20 cellular contexts compared by ENCODE assay signal in genomic region chr3:197810901-197811300, GRCh38. TPM values are rescaled to one million over a fixed set of nuclear protein-coding genes. Genes with fewer than 3 reads are reported as not detected.
DNase-seq lines count a peak whose midpoint lies in the region; ATAC-seq, FAIRE-seq and TF ChIP-seq lines count a peak whose summit lies in the region.
"Had no signal": no experiment of that assay in that cellular context is flagged by ENCODE, and none has a peak within 500 bp of the region (broad histone marks: within the 10 kb centered on the region; RNA-seq: fewer than 3 reads in every experiment).

No MANE protein-coding gene starts in this region.

- H3K79me2 ChIP-seq in GM23248 (ENCODE audit: insufficient read depth) (peaks cover 90% of the 10 kb centered on the region), astrocyte (ENCODE audit: insufficient read depth, low read length) (peaks cover 94% of the 10 kb centered on the region)

- 66 to 71% methylated on average over 6 of the region's 6 CpGs for WGBS in GM23248 (ENCODE audit: low coverage in 1 of 2, low lambda C conversion rate in 2 of 2, missing lambda C conversion rate in 2 of 2), 2 experiments
- 84 to 92% (median 87%) methylated on average over 6 of the region's 6 CpGs for WGBS in ovary, 3 donors

- no peaks in the 10 kb centered on the region for H3K9me2 ChIP-seq in GM23248 (ENCODE audit: insufficient read depth)

- no peaks in the 10 kb centered on the region for H3K27me3 Mint-ChIP-seq in astrocyte (ENCODE audit: low read depth, unreplicated experiment)
- H3K27me3 Mint-ChIP-seq: CD8-positive, alpha-beta memory T cell had no signal

- TF ChIP-seq CTCF in astrocyte (IDR thresholded peaks at IDR 0.05; ENCODE audit: insufficient read depth, low read depth, low read length) (no peak), ovary (IDR thresholded peaks at IDR 0.05) (no peak)

- H3K36me3 ChIP-seq in GM23248 (ENCODE audit: low read depth) (no peaks in the 10 kb centered on the region), astrocyte (ENCODE audit: insufficient read depth, low read length) (no peaks in the 10 kb centered on the region), skeletal muscle satellite cell (ENCODE audit: insufficient read depth, low read length) (no peaks in the 10 kb centered on the region), ovary (no peaks in the 10 kb centered on the region)

- no peak for TF ChIP-seq EP300 in ovary (IDR thresholded peaks at IDR 0.05)

- DNase-seq in GM23248 (no peak), astrocyte (ENCODE audit: low read depth) (peak; percentile 46), frontal cortex (ENCODE audit: low spot score in 2 of 2) (no peak), NCI-H2171 treated with DMSO at 0.1 percent for 48 hours (lab: John Stamatoyannopoulos, UW) (no peak), ovary (no peak)
- DNase-seq in activated CD4-positive, alpha-beta T cell treated with anti-CD3 and anti-CD28 coated beads, Interleukin-2, amount 50 U/mL, for 48 hours, result no peak
- DNase-seq: CD8-positive, alpha-beta memory T cell; DMS79 treated with DMSO at 0.1 percent for 48 hours; GF-D8; GOT3; NCI-H1092; NCI-H1694 treated with DMSO at 0.1 percent for 48 hours; NCI-H526 treated with DMSO at 0.1 percent for 48 hours; SHP77 had no signal

- peaks cover 50% of the 10 kb centered on the region for H3K4me1 ChIP-seq in GM23248 (ENCODE audit: insufficient read depth)
- H3K4me1 ChIP-seq in astrocyte (ENCODE audit: insufficient read depth, low read length), result peaks cover 22% of the 10 kb centered on the region
- H3K4me1 ChIP-seq in skeletal muscle satellite cell (ENCODE audit: control insufficient read depth, insufficient read depth, low read length), result peaks cover 42% of the 10 kb centered on the region
- H3K4me1 ChIP-seq in ovary (ENCODE audit: insufficient read depth), result peaks cover 3% of the 10 kb centered on the region

- intact Hi-C loops in ovary (cut with DNase I), result no loop called here

- H3K27ac Mint-ChIP-seq in astrocyte (ENCODE audit: unreplicated experiment), result peak overlapping the region; percentile 44

- H3K9me3 Mint-ChIP-seq in astrocyte (ENCODE audit: unreplicated experiment), result peaks cover 2% of the 10 kb centered on the region
- H3K9me3 Mint-ChIP-seq: CD8-positive, alpha-beta memory T cell had no signal

- H2AFZ ChIP-seq in GM23248 (no peak overlapping the region), astrocyte (ENCODE audit: low read depth, low read length) (no peak overlapping the region)

- no peak overlapping the region for H3K4me3 Mint-ChIP-seq in astrocyte (ENCODE audit: unreplicated experiment)
- H3K4me3 Mint-ChIP-seq: CD8-positive, alpha-beta memory T cell had no signal

- no peaks in the 10 kb centered on the region for H3K27me3 ChIP-seq in GM23248 (replicated peaks; ENCODE audit: insufficient read depth)
- no peaks in the 10 kb centered on the region for H3K27me3 ChIP-seq in astrocyte (ENCODE audit: insufficient read depth, low read length)
- no peaks in the 10 kb centered on the region for H3K27me3 ChIP-seq in skeletal muscle satellite cell (ENCODE audit: control insufficient read depth, insufficient read depth, low read length)
- H3K27me3 ChIP-seq in ovary, result no peaks in the 10 kb centered on the region
- H3K27me3 ChIP-seq: BLaER1 treated with 17β-estradiol and CSF1 and Interleukin-3, amounts not matched to agents 10 nM and 100 nM had no signal

- no peak for TF ChIP-seq POLR2A in ovary (IDR thresholded peaks at IDR 0.05)

- peak overlapping the region; percentile 92 for H3K27ac ChIP-seq in GM23248
- no peak overlapping the region for H3K27ac ChIP-seq in astrocyte (ENCODE audit: low read depth, low read length)
- no peak overlapping the region for H3K27ac ChIP-seq in ovary
- H3K27ac ChIP-seq: A549; BLaER1 treated with 17β-estradiol and CSF1 and Interleukin-3, amounts not matched to agents 10 nM and 100 nM had no signal

- FAIRE-seq in astrocyte (lab: Jason Lieb, UNC) (no peak), frontal cortex (lab: Jason Lieb, UNC) (peak; percentile 45)
- FAIRE-seq: A549, GM12891, GM18507 had no signal

- peaks cover 3% of the 10 kb centered on the region for H3K36me3 Mint-ChIP-seq in astrocyte (ENCODE audit: low read depth, unreplicated experiment)

- peaks cover 54% of the 10 kb centered on the region for H3F3A ChIP-seq in GM23248 (ENCODE audit: insufficient read depth)

- peak overlapping the region; percentile 74; the same call in 1 of the 2 replicates for H3K9ac ChIP-seq in GM23248
- no peak overlapping the region for H3K9ac ChIP-seq in astrocyte (ENCODE audit: low read length)
- peak overlapping the region; percentile 27 for H3K9ac ChIP-seq in skeletal muscle satellite cell (ENCODE audit: low read depth, low read length)
- H3K9ac ChIP-seq: BLaER1 treated with 17β-estradiol and CSF1 and Interleukin-3, amounts not matched to agents 10 nM and 100 nM had no signal

- H3K4me2 ChIP-seq in GM23248 (ENCODE audit: unreplicated experiment) (peak overlapping the region; percentile 25), astrocyte (ENCODE audit: low read length) (no peak overlapping the region), skeletal muscle satellite cell (ENCODE audit: low read length) (peak overlapping the region; percentile 27)
- H3K4me2 ChIP-seq: A549; BLaER1 treated with 17β-estradiol and CSF1 and Interleukin-3, amounts not matched to agents 10 nM and 100 nM had no signal

- peaks cover 28% of the 10 kb centered on the region for H3K4me1 Mint-ChIP-seq in astrocyte (ENCODE audit: low read depth, unreplicated experiment)

- H3K4me3 ChIP-seq in GM23248 (no peak overlapping the region), astrocyte (ENCODE audit: insufficient read depth, low read depth, low read length) (no peak overlapping the region), skeletal muscle satellite cell (ENCODE audit: low read length) (no peak overlapping the region), ovary (no peak overlapping the region)
- H3K4me3 ChIP-seq: A549; BLaER1 treated with 17β-estradiol and CSF1 and Interleukin-3, amounts not matched to agents 10 nM and 100 nM had no signal

- H3K9me3 ChIP-seq in GM23248 (ENCODE audit: low read depth) (no peaks in the 10 kb centered on the region), astrocyte (ENCODE audit: insufficient read depth, low read depth, low read length) (no peaks in the 10 kb centered on the region), skeletal muscle satellite cell (replicated peaks; ENCODE audit: low read length) (no peaks in the 10 kb centered on the region), ovary (no peaks in the 10 kb centered on the region)
- H3K9me3 ChIP-seq: A549 had no signal

- no peaks in the 10 kb centered on the region for H4K20me1 ChIP-seq in GM23248 (ENCODE audit: insufficient read depth)
- H4K20me1 ChIP-seq in astrocyte (ENCODE audit: insufficient read depth, low read length), result peaks cover 57% of the 10 kb centered on the region

- ATAC-seq in HG03571 (IDR thresholded peaks at IDR 0.05; ENCODE audit: unreplicated experiment), result no peak
- ATAC-seq: A549 had no signal

- in situ Hi-C loops in GM23248 (cut with MboI), result no loop called here

RNA-seq across cellular contexts. Expression of gene LRCH3, which starts 19.8 kb away (rescaled TPM):
- total RNA-seq in GM23248 (2014; rRNA removed; shearing (Covaris generic)), result 20.9 and 28.7 TPM in 2 replicates
- polyA plus RNA-seq in GM23248 (2016; fragmentation: Nextera tagmentation; extraction: Ambion mirVana), result 20.2 and 24.1 TPM in 2 replicates
- 42.1 and 49.6 TPM in 2 replicates for total RNA-seq in astrocyte
- 71.7 TPM for total RNA-seq in frontal cortex
- 32.4 and 95.0 TPM in 2 replicates for total RNA-seq in skeletal muscle satellite cell (2012; rRNA removed)
- 100 to 1,000 TPM in 2 of 7 donors, 10 to 100 TPM in 5; 44.4 to 192 (median 61.6) TPM for total RNA-seq in ovary
- polyA plus RNA-seq in ovary, result 10 to 100 TPM; 20.9 to 69.6 TPM
